ENCODE assay signal across 8 cellular contexts in the genomic region with DNA sequence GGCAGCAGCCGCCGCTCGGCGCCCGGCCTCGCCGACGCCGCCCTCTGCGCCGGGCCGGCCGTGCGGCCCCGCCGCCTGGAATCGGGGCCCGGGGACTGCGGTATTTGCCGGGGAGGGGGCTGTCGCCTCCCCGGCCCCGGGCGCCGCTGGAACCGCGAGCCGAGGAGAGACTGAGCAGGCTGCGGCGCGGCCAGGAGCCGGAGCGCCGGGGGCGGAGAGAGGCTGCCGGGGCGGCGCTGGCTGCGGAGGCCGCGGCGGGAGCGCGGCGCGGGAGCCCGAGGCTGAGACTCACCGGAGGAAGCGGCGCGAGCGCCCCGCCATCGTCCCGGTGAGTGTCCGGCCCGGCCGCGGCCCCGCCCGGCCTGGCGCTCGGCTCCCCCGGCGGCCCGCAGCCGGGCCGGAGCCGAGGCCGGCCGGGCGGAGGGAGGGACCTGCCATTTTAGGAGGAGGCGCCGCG. TPM values are rescaled to one million over a fixed set of nuclear protein-coding genes. Genes with fewer than 3 reads are reported as not detected.
DNase-seq lines count a peak whose midpoint lies in the region; ATAC-seq and TF ChIP-seq lines count a peak whose summit lies in the region.

No MANE protein-coding gene starts in this region.

- TF ChIP-seq EP300 in SK-N-SH (IDR thresholded peaks at IDR 0.05; ENCODE audit: borderline replicate concordance in 1 of 2, low read depth in 1 of 2, low read length in 1 of 2) = no peak

- H3K4me2 ChIP-seq in SK-N-SH = peak overlapping the region; percentile 89; the same call in 1 of the 2 replicates

- DNase-seq in SK-N-SH (peak; percentile 66), NCI-H69 (lab: John Stamatoyannopoulos, UW) (peak; percentile 63), colonic mucosa (no peak), naive B cell (no peak), NCI-H510A treated with DMSO at 0.1 percent for 48 hours (lab: John Stamatoyannopoulos, UW) (no peak), islet precursor cell (no peak), OCI-M2 (lab: John Stamatoyannopoulos, UW; ENCODE audit: unreplicated experiment) (no peak)

- peaks cover 44% of the 10 kb centered on the region for H4K20me1 ChIP-seq in SK-N-SH (ENCODE audit: insufficient read depth)

- H3K9me3 ChIP-seq in SK-N-SH (no peaks in the 10 kb centered on the region), colonic mucosa (no peaks in the 10 kb centered on the region)

- no CpG with 5 or more reads among the region's 75 CpGs for WGBS in SK-N-SH (ENCODE audit: low lambda C conversion rate)

- H3K9me2 ChIP-seq in SK-N-SH = no peaks in the 10 kb centered on the region

- H2AFZ ChIP-seq in SK-N-SH (ENCODE audit: low read depth) = no peak overlapping the region

- H3K9me3 Mint-ChIP-seq in naive B cell = no peaks in the 10 kb centered on the region

- peak overlapping the region; percentile 90 to 92 for H3K4me3 ChIP-seq in SK-N-SH (ENCODE audit: low read depth in 2 of 2, low read length in 1 of 2)
- peak overlapping the region; percentile 78 for H3K4me3 ChIP-seq in colonic mucosa

- CTCF ChIA-PET in SK-N-SH (lab: Yijun Ruan, JAX) = no interaction called here

- no peaks in the 10 kb centered on the region for H3K27me3 Mint-ChIP-seq in naive B cell

- TF ChIP-seq CTCF in SK-N-SH (IDR thresholded peaks at IDR 0.05) (no peak), colonic mucosa (IDR thresholded peaks at IDR 0.05) (no peak)

- ATAC-seq in SK-N-SH treated with all-trans-retinoic acid at 6 μM for 48 hours (no peak), naive B cell (ENCODE audit: low read depth in 2 of 2) (no peak)

- H3K79me2 ChIP-seq in SK-N-SH (ENCODE audit: insufficient read depth) = peaks cover 61% of the 10 kb centered on the region

- peak overlapping the region in 1 of 6 donors; percentile 100 for H3K27ac Mint-ChIP-seq in naive B cell

- peaks cover 0 to 8% of the 10 kb centered on the region in 2 donors for H3K36me3 Mint-ChIP-seq in naive B cell

- H3K4me1 ChIP-seq in SK-N-SH (ENCODE audit: control insufficient read depth in 1 of 2, insufficient read depth in 2 of 2, low read depth in 1 of 2, low read length in 1 of 2) (peaks cover 24 to 25% of the 10 kb centered on the region in 2 experiments; a peak in 3 of 4 replicates), colonic mucosa (peaks cover 14% of the 10 kb centered on the region)

- TF ChIP-seq RAD21 in SK-N-SH (IDR thresholded peaks at IDR 0.05; ENCODE audit: low read length) = no peak

- H3K27ac ChIP-seq in SK-N-SH (ENCODE audit: low read depth in 2 of 2, low read length in 1 of 2) (peak overlapping the region; percentile 97 to 98), colonic mucosa (peak overlapping the region; percentile 100)

- peaks cover 26% of the 10 kb centered on the region for H3F3A ChIP-seq in SK-N-SH (replicated peaks; ENCODE audit: insufficient read depth)

- peak overlapping the region; percentile 97 for H3K9ac ChIP-seq in SK-N-SH
- H3K9ac ChIP-seq in colonic mucosa (ENCODE audit: low read depth in 2 of 2, low read length in 2 of 2) = peak overlapping the region in 1 of 2 donors; percentile 99

- intact Hi-C loops in colonic mucosa (cut with DNase I) = loop anchor here (2.0 kb wide), 1 partner anchor 101 kb away; the partner anchor contains the start of gene VPS26C

- H3K4me3 Mint-ChIP-seq in naive B cell = peak overlapping the region in 5 of 8 donors; percentile 81 to 99 (median 94)

- H3K36me3 ChIP-seq in SK-N-SH (replicated peaks in 1 of 2; ENCODE audit: control insufficient read depth in 1 of 2, insufficient read depth in 2 of 2, low read length in 1 of 2) = no peaks in the 10 kb centered on the region
- H3K36me3 ChIP-seq in colonic mucosa = no peaks in the 10 kb centered on the region

- H3K27me3 ChIP-seq in SK-N-SH (ENCODE audit: insufficient read depth) (no peaks in the 10 kb centered on the region), colonic mucosa (no peaks in the 10 kb centered on the region)

- POLR2A ChIA-PET in SK-N-SH (lab: Yijun Ruan, JAX) = no interaction called here

- peaks cover 34 to 59% (median 56%) of the 10 kb centered on the region in 3 donors for H3K4me1 Mint-ChIP-seq in naive B cell

TF ChIP-seq in SK-N-SH, 30 proteins besides CTCF, POLR2A, EP300 and RAD21 (continues in another document):
- TF ChIP-seq GATA2 (CRISPR knock-in tag; IDR thresholded peaks at IDR 0.05) (no peak), NRF1 (IDR thresholded peaks at IDR 0.05; ENCODE audit: low read depth, low read length) (no peak), POLR2AphosphoS5 (IDR thresholded peaks at IDR 0.05; ENCODE audit: low read depth, low read length) (no peak), JUND (IDR thresholded peaks at IDR 0.05) (no peak), USF1 (IDR thresholded peaks at IDR 0.05; ENCODE audit: borderline replicate concordance, low read depth) (no peak), GABPA (IDR thresholded peaks at IDR 0.05; ENCODE audit: low read depth) (no peak), FOXJ3 (CRISPR knock-in tag; IDR thresholded peaks at IDR 0.05) (no peak), USF2 (IDR thresholded peaks at IDR 0.05; ENCODE audit: borderline replicate concordance, low read depth, low read length) (no peak), MXI1 (IDR thresholded peaks at IDR 0.05; ENCODE audit: low read depth, low read length) (no peak), TAF1 (IDR thresholded peaks at IDR 0.05; ENCODE audit: borderline replicate concordance, low read depth, low read length) (no peak), TCF12 (IDR thresholded peaks at IDR 0.05) (no peak), FOXM1 (IDR thresholded peaks at IDR 0.05; ENCODE audit: low read depth) (no peak), NFIC (IDR thresholded peaks at IDR 0.05; ENCODE audit: borderline replicate concordance) (no peak), RFX5 (IDR thresholded peaks at IDR 0.05; ENCODE audit: low read length) (no peak), SIN3A (IDR thresholded peaks at IDR 0.05; ENCODE audit: borderline replicate concordance, low read depth, low read length) (no peak), ELF1 (IDR thresholded peaks at IDR 0.05) (no peak), YY1 (IDR thresholded peaks at IDR 0.05; ENCODE audit: low read depth) (no peak)

TF ChIP-seq in SK-N-SH treated with all-trans-retinoic acid at 6 μM for 48 hours, 23 proteins besides CTCF, POLR2A, EP300 and RAD21 (continues in another document):
- TF ChIP-seq ISL1 (CRISPR knock-in tag; IDR thresholded peaks at IDR 0.05) (no peak), TOX (CRISPR knock-in tag; IDR thresholded peaks at IDR 0.05; ENCODE audit: borderline replicate concordance) (no peak), ESRRG (CRISPR knock-in tag; IDR thresholded peaks at IDR 0.05) (no peak), ZFP3 (CRISPR knock-in tag; IDR thresholded peaks at IDR 0.05) (no peak), RARB (CRISPR knock-in tag; IDR thresholded peaks at IDR 0.05) (no peak), ZNF70 (CRISPR knock-in tag; IDR thresholded peaks at IDR 0.05) (no peak), TCF4 (CRISPR knock-in tag; IDR thresholded peaks at IDR 0.05; ENCODE audit: borderline replicate concordance) (no peak), GLIS3 (CRISPR knock-in tag; IDR thresholded peaks at IDR 0.05) (no peak), OSR1 (CRISPR knock-in tag; IDR thresholded peaks at IDR 0.05) (no peak), CSDC2 (CRISPR knock-in tag; IDR thresholded peaks at IDR 0.05) (no peak), ZFP30 (CRISPR knock-in tag; IDR thresholded peaks at IDR 0.05) (no peak), ARNTL (CRISPR knock-in tag; IDR thresholded peaks at IDR 0.05; ENCODE audit: borderline replicate concordance, low read depth) (no peak), SNAI2 (CRISPR knock-in tag; IDR thresholded peaks at IDR 0.05) (no peak)
- TF ChIP-seq, protein P1, sequence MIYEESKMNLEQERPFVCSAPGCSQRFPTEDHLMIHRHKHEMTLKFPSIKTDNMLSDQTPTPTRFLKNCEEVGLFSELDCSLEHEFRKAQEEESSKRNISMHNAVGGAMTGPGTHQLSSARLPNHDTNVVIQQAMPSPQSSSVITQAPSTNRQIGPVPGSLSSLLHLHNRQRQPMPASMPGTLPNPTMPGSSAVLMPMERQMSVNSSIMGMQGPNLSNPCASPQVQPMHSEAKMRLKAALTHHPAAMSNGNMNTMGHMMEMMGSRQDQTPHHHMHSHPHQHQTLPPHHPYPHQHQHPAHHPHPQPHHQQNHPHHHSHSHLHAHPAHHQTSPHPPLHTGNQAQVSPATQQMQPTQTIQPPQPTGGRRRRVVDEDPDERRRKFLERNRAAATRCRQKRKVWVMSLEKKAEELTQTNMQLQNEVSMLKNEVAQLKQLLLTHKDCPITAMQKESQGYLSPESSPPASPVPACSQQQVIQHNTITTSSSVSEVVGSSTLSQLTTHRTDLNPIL (CRISPR knock-in tag; IDR thresholded peaks at IDR 0.05; ENCODE audit: low read depth) = no peak
- TF ChIP-seq, protein P2, sequence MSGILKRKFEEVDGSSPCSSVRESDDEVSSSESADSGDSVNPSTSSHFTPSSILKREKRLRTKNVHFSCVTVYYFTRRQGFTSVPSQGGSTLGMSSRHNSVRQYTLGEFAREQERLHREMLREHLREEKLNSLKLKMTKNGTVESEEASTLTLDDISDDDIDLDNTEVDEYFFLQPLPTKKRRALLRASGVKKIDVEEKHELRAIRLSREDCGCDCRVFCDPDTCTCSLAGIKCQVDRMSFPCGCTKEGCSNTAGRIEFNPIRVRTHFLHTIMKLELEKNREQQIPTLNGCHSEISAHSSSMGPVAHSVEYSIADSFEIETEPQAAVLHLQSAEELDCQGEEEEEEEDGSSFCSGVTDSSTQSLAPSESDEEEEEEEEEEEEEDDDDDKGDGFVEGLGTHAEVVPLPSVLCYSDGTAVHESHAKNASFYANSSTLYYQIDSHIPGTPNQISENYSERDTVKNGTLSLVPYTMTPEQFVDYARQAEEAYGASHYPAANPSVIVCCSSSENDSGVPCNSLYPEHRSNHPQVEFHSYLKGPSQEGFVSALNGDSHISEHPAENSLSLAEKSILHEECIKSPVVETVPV (CRISPR knock-in tag; IDR thresholded peaks at IDR 0.05) = no peak

RNA-seq across cellular contexts. Expression of gene DYRK1A, which starts 0.8 kb away (rescaled TPM):
- polyA plus RNA-seq in SK-N-SH (2012; rRNA removed) (19.3 and 21.5 TPM in 2 replicates), naive B cell (ENCODE audit: low read depth in 6 of 6) (10 to 100 TPM in 3 of 6 donors, 1 to 10 TPM in 3; 5.9 to 14.3 (median 10.2) TPM)
- 14.1 and 14.7 TPM in 2 replicates for polyA plus RNA-seq in SK-N-SH (2012; cell fraction: cytosol; rRNA removed)
- 29.4 and 65.6 TPM in 2 replicates for polyA plus RNA-seq in SK-N-SH (2012; cell fraction: nucleus; rRNA removed)
- 10 to 100 TPM; 57.5 to 57.7 TPM for total RNA-seq in colonic mucosa

Comparison
In these comparisons a context has a peak if more than half of its experiments do, and no peak if none do; other contexts are left out.
1. DNase-seq: peak in SK-N-SH (single experiment) and NCI-H69 (single experiment); none in colonic mucosa (single experiment), naive B cell (single experiment), NCI-H510A treated with DMSO at 0.1 percent for 48 hours (single experiment), islet precursor cell (single experiment) and OCI-M2 (single experiment).